8 cellular contexts compared by ENCODE assay signal in the genomic region with DNA sequence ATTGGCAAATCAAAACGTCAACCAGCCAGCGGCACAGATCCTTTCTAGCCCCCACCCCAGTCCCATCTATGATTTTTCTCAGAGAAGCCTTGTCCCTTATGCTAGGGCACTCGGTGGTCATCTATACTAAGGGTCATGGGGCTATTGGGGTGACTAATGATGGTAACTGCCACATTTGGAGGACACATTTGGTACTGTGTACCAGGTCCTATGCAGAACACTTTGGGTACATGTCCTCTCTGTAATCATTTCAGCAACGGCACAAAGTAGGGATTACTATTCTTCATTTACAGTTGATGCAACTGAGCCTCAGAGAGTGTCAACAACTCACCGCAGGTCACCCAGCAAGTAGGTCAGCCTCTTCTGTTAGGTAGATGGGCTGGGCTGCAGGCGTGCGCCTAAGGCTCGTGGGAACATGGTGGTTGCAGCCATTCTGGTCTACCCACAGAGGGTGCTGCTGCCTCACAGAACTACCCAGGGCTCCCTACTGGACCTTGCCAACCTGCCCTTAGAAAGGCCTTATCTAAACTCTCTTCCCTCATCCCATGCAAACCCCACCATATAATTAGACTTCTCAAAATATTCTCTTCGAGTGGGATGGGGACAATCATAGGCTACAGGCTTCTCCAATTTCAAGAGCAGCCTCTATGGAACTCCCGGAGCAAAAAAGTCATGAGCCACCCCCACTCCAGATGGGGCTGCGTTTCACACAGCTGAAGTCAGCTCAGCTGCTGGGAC. TPM values are rescaled to one million over a fixed set of nuclear protein-coding genes. Genes with fewer than 3 reads are reported as not detected.
DNase-seq lines count a peak whose midpoint lies in the region; ATAC-seq and TF ChIP-seq lines count a peak whose summit lies in the region.

No MANE protein-coding gene starts in this region.

- TF ChIP-seq CTCF in AG04450 (IDR thresholded peaks at IDR 0.05; ENCODE audit: low read depth, low read length): peak; percentile 84
- TF ChIP-seq CTCF in GM10266 (IDR thresholded peaks at IDR 0.05; ENCODE audit: control insufficient read depth, insufficient read depth, low read depth, missing control alignments): peak; percentile 83
- TF ChIP-seq CTCF in brain microvascular endothelial cell (IDR thresholded peaks at IDR 0.05; ENCODE audit: low read depth, low read length, missing control alignments): peak; percentile 91

- H3K4me3 ChIP-seq in AG04450 (ENCODE audit: low read depth, low read length) (no peak overlapping the region), brain microvascular endothelial cell (ENCODE audit: low read depth, low read length) (no peak overlapping the region)

- CTCF ChIA-PET in AG04450 (lab: Charles Lee): interaction anchor here (0.8 to 2.9 kb wide), 13 partner anchors 15 to 381 kb away, joined by 3 to 18 read pairs (median 4); no protein-coding TSS in a partner anchor

- H3K27me3 ChIP-seq in AG04450 (ENCODE audit: control insufficient read depth, insufficient read depth, low read length) (peaks cover 7% of the 10 kb centered on the region), brain microvascular endothelial cell (replicated peaks) (no peaks in the 10 kb centered on the region)

- ATAC-seq in GM21529 (IDR thresholded peaks at IDR 0.05; ENCODE audit: unreplicated experiment): no peak

- POLR2A ChIA-PET in AG04450 (lab: Yijun Ruan, JAX): no interaction called here

- H3K36me3 ChIP-seq in brain microvascular endothelial cell (replicated peaks): no peaks in the 10 kb centered on the region

- peak; percentile 26 for DNase-seq in AG04450 (ENCODE audit: low read depth, low spot score)
- DNase-seq in GM10266 (ENCODE audit: extremely low spot score): peak; percentile 62
- peak; percentile 61 for DNase-seq in LoVo (ENCODE audit: low spot score)
- peak; percentile 63 to 66 for DNase-seq in SHP77 (lab: John Stamatoyannopoulos, UW)
- peak; percentile 57 for DNase-seq in brain microvascular endothelial cell
- peak; percentile 81 for DNase-seq in inferior parietal cortex (ENCODE audit: extremely low spot score)
- DNase-seq in stimulated activated CD4-positive, alpha-beta T cell treated with anti-CD3 and anti-CD28 coated beads, Interleukin-15, amount 100 ng/mL, for 24 hours: peak; percentile 51

- no peak overlapping the region for H3K27ac ChIP-seq in AG04450 (ENCODE audit: low read depth, low read length)
- no peak overlapping the region for H3K27ac ChIP-seq in brain microvascular endothelial cell

- in situ Hi-C loops in brain microvascular endothelial cell (cut with HindIII; ENCODE audit: low pct_ligation_motif_present, low sequenced_read_pairs): no loop called here

- no peaks in the 10 kb centered on the region for H3K9me3 ChIP-seq in AG04450 (ENCODE audit: control insufficient read depth, insufficient read depth, low read length)

RNA-seq across cellular contexts. Expression of gene SDHB, which starts 5.7 kb away (rescaled TPM):
- 206 and 232 TPM in 2 replicates for polyA plus RNA-seq in AG04450 (2011; rRNA removed)
- polyA minus RNA-seq in AG04450 (2011; rRNA and poly(A)+ RNA removed): 56.3 and 102 TPM in 2 replicates

RNA-seq across cellular contexts. Expression of gene ATP13A2, which starts 47.8 kb away (rescaled TPM):
- 5.6 and 8.8 TPM in 2 replicates for polyA plus RNA-seq in AG04450 (2011; rRNA removed)
- 15.3 and 20.8 TPM in 2 replicates for polyA minus RNA-seq in AG04450 (2011; rRNA and poly(A)+ RNA removed)

RNA-seq across cellular contexts. Expression of gene PADI2, which starts 59.7 kb away (rescaled TPM):
- polyA plus RNA-seq in AG04450 (2011; rRNA removed): not detected in 2 replicates
- not detected in 2 replicates for polyA minus RNA-seq in AG04450 (2011; rRNA and poly(A)+ RNA removed)

Comparison
In these comparisons a context has a peak if more than half of its experiments do, and no peak if none do; other contexts are left out.
1. DNase-seq: peak in every context shown above with its lines; median percentile 81 in inferior parietal cortex; 64 in SHP77; 62 in GM10266; 61 in LoVo; 57 in brain microvascular endothelial cell; 51 in stimulated activated CD4-positive, alpha-beta T cell treated with anti-CD3 and anti-CD28 coated beads, Interleukin-15, amount 100 ng/mL, for 24 hours; 26 in AG04450.